1 cellular context compared by ENCODE assay signal in the genomic region with DNA sequence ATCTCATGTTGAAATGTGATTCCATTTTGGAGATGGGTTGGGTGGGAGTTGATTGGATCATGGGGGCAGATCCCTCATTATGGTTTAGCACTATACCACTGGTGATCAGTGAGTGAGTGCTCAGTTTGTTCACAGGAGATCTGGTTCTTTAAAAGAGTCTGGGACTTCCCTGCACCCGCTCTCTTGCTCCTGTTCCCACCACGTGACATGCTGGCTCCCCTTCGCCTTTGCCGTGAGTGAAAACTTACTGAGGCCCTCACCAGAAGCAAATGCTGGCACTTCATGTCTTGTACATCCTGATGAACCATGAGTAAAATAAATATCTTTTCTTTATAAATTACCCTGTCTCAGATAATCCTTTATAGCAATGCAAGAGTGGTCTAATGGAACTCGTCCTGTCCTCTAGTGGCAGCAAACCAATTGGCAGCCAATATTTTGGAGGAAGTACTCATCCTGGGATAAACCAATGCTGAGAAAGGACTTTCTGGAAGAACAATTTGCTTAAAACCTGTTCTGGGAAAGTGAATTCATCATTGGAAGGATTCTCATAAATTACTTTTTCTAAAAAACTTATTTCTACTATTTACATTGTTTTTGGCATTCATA.
TF ChIP-seq lines count a peak whose summit lies in the region.

No MANE protein-coding gene starts in this region.

TF ChIP-seq in WTC11, 78 proteins besides CTCF, POLR2A, EP300 and RAD21 (continued from another document):
- TF ChIP-seq, protein P1, sequence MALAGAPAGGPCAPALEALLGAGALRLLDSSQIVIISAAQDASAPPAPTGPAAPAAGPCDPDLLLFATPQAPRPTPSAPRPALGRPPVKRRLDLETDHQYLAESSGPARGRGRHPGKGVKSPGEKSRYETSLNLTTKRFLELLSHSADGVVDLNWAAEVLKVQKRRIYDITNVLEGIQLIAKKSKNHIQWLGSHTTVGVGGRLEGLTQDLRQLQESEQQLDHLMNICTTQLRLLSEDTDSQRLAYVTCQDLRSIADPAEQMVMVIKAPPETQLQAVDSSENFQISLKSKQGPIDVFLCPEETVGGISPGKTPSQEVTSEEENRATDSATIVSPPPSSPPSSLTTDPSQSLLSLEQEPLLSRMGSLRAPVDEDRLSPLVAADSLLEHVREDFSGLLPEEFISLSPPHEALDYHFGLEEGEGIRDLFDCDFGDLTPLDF (CRISPR knock-in tag; IDR thresholded peaks at IDR 0.05): no peak
- TF ChIP-seq IRF2 (CRISPR knock-in tag; IDR thresholded peaks at IDR 0.05; ENCODE audit: borderline replicate concordance, low read depth) (no peak), NFYB (CRISPR knock-in tag; conservative IDR thresholded peaks at IDR 0.05; ENCODE audit: low read depth) (no peak), HMGA2 (CRISPR knock-in tag; IDR thresholded peaks at IDR 0.05) (no peak), CREM (CRISPR knock-in tag; IDR thresholded peaks at IDR 0.05) (no peak)
